ENCODE assay signal across 13 cellular contexts in genomic region chr12:79233341-79233761, GRCh38.
DNase-seq lines count a peak whose midpoint lies in the region; ATAC-seq lines count a peak whose summit lies in the region.
"Had no signal": no experiment of that assay in that cellular context is flagged by ENCODE, and none has a peak within 500 bp of the region (broad histone marks: within the 10 kb centered on the region; RNA-seq: fewer than 3 reads in every experiment).

No MANE protein-coding gene starts in this region.

- peak; percentile 82 for ATAC-seq in GM21367 (IDR thresholded peaks at IDR 0.05; ENCODE audit: unreplicated experiment)
- ATAC-seq in HG03457 (IDR thresholded peaks at IDR 0.05; ENCODE audit: unreplicated experiment), result peak; percentile 63
- ATAC-seq in HG03196 (IDR thresholded peaks at IDR 0.05; ENCODE audit: unreplicated experiment), result no peak
- ATAC-seq: HepG2 had no signal

- peak; percentile 91 for DNase-seq in DMS79 treated with DMSO at 0.1 percent for 48 hours (lab: John Stamatoyannopoulos, UW)
- DNase-seq in NCI-H524 treated with DMSO at 0.1 percent for 48 hours (lab: John Stamatoyannopoulos, UW), result peak; percentile 62
- DNase-seq in hypothalamus (lab: John Stamatoyannopoulos, UW), result no peak
- DNase-seq in RKO (ENCODE audit: low spot score), result no peak
- DNase-seq in NCI-H146 treated with DMSO at 0.1 percent for 48 hours (lab: John Stamatoyannopoulos, UW; ENCODE audit: unreplicated experiment), result no peak
- DNase-seq: AML-193, brain microvascular endothelial cell, left ventricle myocardium inferior, sigmoid colon had no signal

Comparison
In these comparisons a context has a peak if more than half of its experiments do, and no peak if none do; other contexts are left out.
1. DNase-seq: peak in DMS79 treated with DMSO at 0.1 percent for 48 hours (single experiment) and NCI-H524 treated with DMSO at 0.1 percent for 48 hours (single experiment); none in hypothalamus (0 of 51), RKO (single experiment) and NCI-H146 treated with DMSO at 0.1 percent for 48 hours (single experiment).